Comparison of ENCODE assay signal across 10 cellular contexts in genomic region chr7:20280475-20281351, GRCh38. TPM values are rescaled to one million over a fixed set of nuclear protein-coding genes. Genes with fewer than 3 reads are reported as not detected.
DNase-seq lines count a peak whose midpoint lies in the region; ATAC-seq, FAIRE-seq and TF ChIP-seq lines count a peak whose summit lies in the region.
"Had no signal": no experiment of that assay in that cellular context is flagged by ENCODE, and none has a peak within 500 bp of the region (broad histone marks: within the 10 kb centered on the region; RNA-seq: fewer than 3 reads in every experiment).

No MANE protein-coding gene starts in this region.

- no peak for ATAC-seq in GM21526 (IDR thresholded peaks at IDR 0.05; ENCODE audit: low FRiP score, unreplicated experiment)
- no peak for ATAC-seq in GM18907 (IDR thresholded peaks at IDR 0.05; ENCODE audit: unreplicated experiment)

- no peak for FAIRE-seq in RCC 7860 (lab: Jason Lieb, UNC)

- H4K20me1 ChIP-seq in GM23248 (ENCODE audit: insufficient read depth) (no peaks in the 10 kb centered on the region), SK-N-SH (ENCODE audit: insufficient read depth) (no peaks in the 10 kb centered on the region), MM.1S (ENCODE audit: insufficient read depth, low read length) (no peaks in the 10 kb centered on the region)

- peak; percentile 50 to 78; a peak in 2 of 4 replicates for TF ChIP-seq EP300 in SK-N-SH (IDR thresholded peaks at IDR 0.05; ENCODE audit: borderline replicate concordance in 1 of 2, low read depth in 1 of 2, low read length in 1 of 2)

- H3K9me2 ChIP-seq in GM23248 (ENCODE audit: insufficient read depth), result no peaks in the 10 kb centered on the region
- no peaks in the 10 kb centered on the region for H3K9me2 ChIP-seq in SK-N-SH
- H3K9me2 ChIP-seq in MM.1S (replicated peaks; ENCODE audit: insufficient read depth, low read length), result no peaks in the 10 kb centered on the region

- H2AFZ ChIP-seq in GM23248, result no peak overlapping the region
- H2AFZ ChIP-seq in SK-N-SH (ENCODE audit: low read depth), result no peak overlapping the region
- no peak overlapping the region for H2AFZ ChIP-seq in MM.1S (ENCODE audit: low read length)

- TF ChIP-seq RAD21 in SK-N-SH (IDR thresholded peaks at IDR 0.05; ENCODE audit: low read length), result no peak

- in situ Hi-C loops in GM23248 (cut with MboI), result no loop called here

- peak overlapping the region; percentile 16 for H3K4me2 ChIP-seq in GM23248 (ENCODE audit: unreplicated experiment)
- no peak overlapping the region for H3K4me2 ChIP-seq in SK-N-SH
- H3K4me2 ChIP-seq in MM.1S (ENCODE audit: low read depth, low read length), result no peak overlapping the region

- DNase-seq in AG08396 (ENCODE audit: low spot score), result peak; percentile 19
- DNase-seq in GM23248, result peak; percentile 85
- DNase-seq in SK-N-SH, result peak; percentile 27
- peak; percentile 87 for DNase-seq in fibroblast of mammary gland (ENCODE audit: low read depth)
- DNase-seq in MM.1S, result no peak
- no peak for DNase-seq in RCC 7860 (ENCODE audit: low spot score)
- DNase-seq: activated CD4-positive, alpha-beta T cell treated with anti-CD3 and anti-CD28 coated beads, Interleukin-2, amount 10 ng/mL, durations not matched to agents 24 days and 14 days; NCI-H748 treated with DMSO at 0.1 percent for 48 hours had no signal

- TF ChIP-seq CTCF in SK-N-SH (IDR thresholded peaks at IDR 0.05) (no peak), fibroblast of mammary gland (conservative IDR thresholded peaks at IDR 0.05; ENCODE audit: control insufficient read depth, insufficient read depth, low read depth, low read length) (no peak), MM.1S (IDR thresholded peaks at IDR 0.05; ENCODE audit: low read length) (no peak)

- POLR2A ChIA-PET in SK-N-SH (lab: Yijun Ruan, JAX), result no interaction called here

- H3K9ac ChIP-seq in GM23248 (no peak overlapping the region), SK-N-SH (no peak overlapping the region), MM.1S (ENCODE audit: low read length) (no peak overlapping the region)

- H3K27ac ChIP-seq in GM23248 (no peak overlapping the region), SK-N-SH (ENCODE audit: low read depth in 2 of 2, low read length in 1 of 2) (peak overlapping the region in 1 of 2 experiments; percentile 37; a peak in 2 of 4 replicates), MM.1S (ENCODE audit: low read length) (no peak overlapping the region)

- H3K4me3 ChIP-seq in GM23248, result no peak overlapping the region
- H3K4me3 ChIP-seq in SK-N-SH (ENCODE audit: low read depth in 2 of 2, low read length in 1 of 2), result no peak overlapping the region
- H3K4me3 ChIP-seq in fibroblast of mammary gland (ENCODE audit: control insufficient read depth, low read depth, low read length), result no peak overlapping the region
- no peak overlapping the region for H3K4me3 ChIP-seq in MM.1S (ENCODE audit: low read length)

- H3F3A ChIP-seq in GM23248 (ENCODE audit: insufficient read depth) (peaks cover 14% of the 10 kb centered on the region; the same call in 1 of the 2 replicates), SK-N-SH (replicated peaks; ENCODE audit: insufficient read depth) (peaks cover 20% of the 10 kb centered on the region), MM.1S (ENCODE audit: insufficient read depth, low read length) (peaks cover 17% of the 10 kb centered on the region)

- H3K79me2 ChIP-seq in GM23248 (ENCODE audit: insufficient read depth) (no peaks in the 10 kb centered on the region), SK-N-SH (ENCODE audit: insufficient read depth) (no peaks in the 10 kb centered on the region), MM.1S (ENCODE audit: low read length) (no peaks in the 10 kb centered on the region)

- H3K4me1 ChIP-seq in GM23248 (ENCODE audit: insufficient read depth) (peaks cover 16% of the 10 kb centered on the region), SK-N-SH (ENCODE audit: control insufficient read depth in 1 of 2, insufficient read depth in 2 of 2, low read depth in 1 of 2, low read length in 1 of 2) (peaks cover 3 to 12% of the 10 kb centered on the region in 2 experiments; a peak in 2 of 4 replicates), MM.1S (ENCODE audit: low read length) (peaks cover 24% of the 10 kb centered on the region)

- no peaks in the 10 kb centered on the region for H3K27me3 ChIP-seq in GM23248 (replicated peaks; ENCODE audit: insufficient read depth)
- no peaks in the 10 kb centered on the region for H3K27me3 ChIP-seq in SK-N-SH (ENCODE audit: insufficient read depth)
- no peaks in the 10 kb centered on the region for H3K27me3 ChIP-seq in MM.1S (replicated peaks; ENCODE audit: insufficient read depth, low read length)

- no peaks in the 10 kb centered on the region for H3K9me3 ChIP-seq in GM23248 (ENCODE audit: low read depth)
- H3K9me3 ChIP-seq in SK-N-SH, result no peaks in the 10 kb centered on the region
- H3K9me3 ChIP-seq in MM.1S (replicated peaks; ENCODE audit: insufficient read depth, low read length), result no peaks in the 10 kb centered on the region

- WGBS in GM23248 (ENCODE audit: low coverage in 1 of 2, low lambda C conversion rate in 2 of 2, missing lambda C conversion rate in 2 of 2), 2 experiments, result 54 to 55% methylated on average over 8 of the region's 8 CpGs
- WGBS in SK-N-SH (ENCODE audit: low lambda C conversion rate), result 42% methylated on average over 8 of the region's 8 CpGs

- CTCF ChIA-PET in SK-N-SH (lab: Yijun Ruan, JAX), result interaction anchor here (1.3 to 1.6 kb wide), 2 partner anchors 11 to 50 kb away, joined by 3 to 4 read pairs; partner anchors contain the start of gene ITGB8

- H3K36me3 ChIP-seq in GM23248 (ENCODE audit: low read depth) (no peaks in the 10 kb centered on the region), SK-N-SH (replicated peaks in 1 of 2; ENCODE audit: control insufficient read depth in 1 of 2, insufficient read depth in 2 of 2, low read length in 1 of 2) (no peaks in the 10 kb centered on the region), MM.1S (replicated peaks; ENCODE audit: insufficient read depth, low read length) (no peaks in the 10 kb centered on the region)

TF ChIP-seq in SK-N-SH, 30 proteins besides CTCF, POLR2A, EP300 and RAD21 (continues in another document):
- TF ChIP-seq POLR2AphosphoS5 (IDR thresholded peaks at IDR 0.05; ENCODE audit: low read depth, low read length), result peak; percentile 88
- no peak for TF ChIP-seq YY1 (IDR thresholded peaks at IDR 0.05; ENCODE audit: low read depth)
- peak; percentile 22; the same call in 1 of the 2 replicates for TF ChIP-seq MAX (IDR thresholded peaks at IDR 0.05; ENCODE audit: low read depth)
- TF ChIP-seq RFX5 (IDR thresholded peaks at IDR 0.05; ENCODE audit: low read length), result no peak
- no peak for TF ChIP-seq MEF2A (IDR thresholded peaks at IDR 0.05; ENCODE audit: borderline replicate concordance, low read depth)
- peak; percentile 100 for TF ChIP-seq TCF12 (IDR thresholded peaks at IDR 0.05)
- no peak for TF ChIP-seq MXI1 (IDR thresholded peaks at IDR 0.05; ENCODE audit: low read depth, low read length)
- TF ChIP-seq TEAD4 (IDR thresholded peaks at IDR 0.05; ENCODE audit: borderline replicate concordance, insufficient read depth), result no peak
- TF ChIP-seq FOSL2 (IDR thresholded peaks at IDR 0.05; ENCODE audit: borderline replicate concordance, low read depth), result peak; percentile 97
- no peak for TF ChIP-seq SMC3 (IDR thresholded peaks at IDR 0.05; ENCODE audit: low read depth, low read length)
- TF ChIP-seq RCOR1 (IDR thresholded peaks at IDR 0.05; ENCODE audit: low read length), result peak; percentile 46; the same call in 1 of the 2 replicates
- TF ChIP-seq IRF3 (IDR thresholded peaks at IDR 0.05; ENCODE audit: low read depth, low read length), result no peak
- TF ChIP-seq USF1 (IDR thresholded peaks at IDR 0.05; ENCODE audit: borderline replicate concordance, low read depth), result no peak
- peak; percentile 15; the same call in 1 of the 2 replicates for TF ChIP-seq GATA2 (CRISPR knock-in tag; IDR thresholded peaks at IDR 0.05)
- peak; percentile 93 for TF ChIP-seq JUND (IDR thresholded peaks at IDR 0.05)
- TF ChIP-seq RXRA (IDR thresholded peaks at IDR 0.05; ENCODE audit: borderline replicate concordance, low read depth), result no peak
- no peak for TF ChIP-seq SIN3A (IDR thresholded peaks at IDR 0.05; ENCODE audit: borderline replicate concordance, low read depth, low read length)
- TF ChIP-seq TAF1 (IDR thresholded peaks at IDR 0.05; ENCODE audit: borderline replicate concordance, low read depth, low read length), result no peak
- TF ChIP-seq FOXM1 (IDR thresholded peaks at IDR 0.05; ENCODE audit: low read depth), result no peak

RNA-seq across cellular contexts. Expression of gene ITGB8, which starts 50.0 kb away (rescaled TPM):
- total RNA-seq in GM23248 (2014; rRNA removed; shearing (Covaris generic)), result 9.9 and 11.9 TPM in 2 replicates
- polyA plus RNA-seq in GM23248 (2016; fragmentation: Nextera tagmentation; extraction: Ambion mirVana), result 3.3 and 3.4 TPM in 2 replicates
- 0.62 and 0.99 TPM in 2 replicates for polyA plus RNA-seq in SK-N-SH (2012; rRNA removed)
- polyA plus RNA-seq in SK-N-SH (2012; cell fraction: cytosol; rRNA removed), result 0.81 and 0.82 TPM in 2 replicates
- 1.2 and 2.0 TPM in 2 replicates for polyA plus RNA-seq in SK-N-SH (2012; cell fraction: nucleus; rRNA removed)
- total RNA-seq: activated CD4-positive, alpha-beta T cell treated with anti-CD3 and anti-CD28 coated beads, Interleukin-2, amount 10 ng/mL, durations not matched to agents 24 days and 14 days had no signal

Comparison
In these comparisons a context has a peak if more than half of its experiments do, and no peak if none do; other contexts are left out.
1. DNase-seq: peak in AG08396 (single experiment), GM23248 (single experiment), SK-N-SH (single experiment) and fibroblast of mammary gland (single experiment); none in MM.1S (single experiment) and RCC 7860 (single experiment).